Comparison of ENCODE assay signal across 28 cellular contexts in genomic region chr5:127275641-127276193, GRCh38. TPM values are rescaled to one million over a fixed set of nuclear protein-coding genes. Genes with fewer than 3 reads are reported as not detected.
"Had no signal": no experiment of that assay in that cellular context is flagged by ENCODE, and none has a peak within 500 bp of the region (broad histone marks: within the 10 kb centered on the region; RNA-seq: fewer than 3 reads in every experiment).

No MANE protein-coding gene starts in this region.

- H3K36me3 ChIP-seq: brain microvascular endothelial cell, Peyer's patch had no signal

- DNase-seq: activated CD4-positive, alpha-beta memory T cell treated with anti-CD3 and anti-CD28 coated beads for 36 hours; activated CD4-positive, alpha-beta T cell treated with anti-CD3 and anti-CD28 coated beads for 48 hours; activated CD8-positive, alpha-beta memory T cell treated with anti-CD3 and anti-CD28 coated beads for 24 hours; activated gamma-delta T cell; activated naive CD4-positive, alpha-beta T cell treated with anti-CD3 and anti-CD28 coated beads for 36 hours; activated T-cell treated with anti-CD3 and anti-CD28 coated beads for 4 hours; activated T-cell treated with anti-CD3 and anti-CD28 coated beads, Interleukin-2, amount 50 U/mL, for 48 hours; amygdala; brain microvascular endothelial cell; cerebellar nuclear complex; Karpas-422; MM.1S; NCI-H1105; NCI-H1436; NCI-H1694 treated with DMSO at 0.1 percent for 48 hours; NCI-H2029 treated with DMSO at 0.1 percent for 48 hours; NCI-H510A treated with DMSO at 0.1 percent for 48 hours; NCI-H82; Peyer's patch; Right ventricle myocardium superior; T-helper 17 cell; T-helper 9 cell had no signal

- H3K9me3 ChIP-seq: Peyer's patch had no signal

- H3K27me3 ChIP-seq: brain microvascular endothelial cell, Peyer's patch had no signal

- H3K4me3 ChIP-seq: K562, Peyer's patch had no signal

- H3K4me1 ChIP-seq: Peyer's patch had no signal

- H3K27ac ChIP-seq: brain microvascular endothelial cell, Peyer's patch, RWPE1, VCaP had no signal

- ATAC-seq: activated T-helper 17 cell treated with anti-CD3 and anti-CD28 coated beads, Interleukin-2, amount 50 U/mL, for 72 hours; K562; T-helper 17 cell had no signal

- FAIRE-seq: colon, K562, TTC549 had no signal

RNA-seq across cellular contexts. Expression of gene MEGF10, which starts 14.9 kb away (rescaled TPM):
- total RNA-seq: activated CD4-positive, alpha-beta memory T cell treated with anti-CD3 and anti-CD28 coated beads for 36 hours; activated naive CD4-positive, alpha-beta T cell treated with anti-CD3 and anti-CD28 coated beads for 36 hours; T-helper 17 cell had no signal
- polyA plus RNA-seq: K562 had no signal
